Comparison of ENCODE assay signal across 27 cellular contexts in the genomic region with DNA sequence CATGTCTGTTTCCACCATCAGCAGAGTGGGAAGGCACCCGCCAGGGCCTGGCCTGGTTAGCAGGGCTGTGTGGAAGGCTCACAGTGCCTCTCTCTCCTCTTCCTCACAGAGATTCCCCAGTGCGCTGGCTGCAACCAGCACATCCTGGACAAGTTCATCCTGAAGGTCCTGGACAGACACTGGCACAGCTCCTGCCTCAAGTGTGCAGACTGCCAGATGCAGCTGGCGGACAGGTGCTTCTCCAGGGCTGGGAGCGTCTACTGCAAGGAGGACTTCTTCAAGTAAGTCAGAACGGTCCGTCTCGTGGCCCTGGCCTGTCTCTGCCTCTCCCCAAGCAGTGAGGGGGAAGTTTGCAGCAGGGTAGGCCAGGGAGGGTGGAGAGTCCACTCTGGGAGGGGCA. TPM values are rescaled to one million over a fixed set of nuclear protein-coding genes. Genes with fewer than 3 reads are reported as not detected.
"Had no signal": no experiment of that assay in that cellular context is flagged by ENCODE, and none has a peak within 500 bp of the region (broad histone marks: within the 10 kb centered on the region; RNA-seq: fewer than 3 reads in every experiment).

No MANE protein-coding gene starts in this region.

- H3K27ac ChIP-seq: VCaP had no signal

- H3K4me1 Mint-ChIP-seq: activated B cell treated with CpG ODN at 0.5 μM for 24 hours, brain had no signal

- H3K27ac Mint-ChIP-seq: activated B cell treated with CpG ODN at 0.5 μM for 24 hours; activated CD4-positive, alpha-beta memory T cell treated with anti-CD3 and anti-CD28 coated beads for 36 hours; activated naive CD4-positive, alpha-beta T cell treated with anti-CD3 and anti-CD28 coated beads, Interleukin-2, amount 10 ng/mL, durations not matched to agents 7 days and 5 days; activated naive CD8-positive, alpha-beta T cell; activated naive CD8-positive, alpha-beta T cell treated with anti-CD3 and anti-CD28 coated beads, Interleukin-2, amount 50 U/mL, for 24 hours; activated T-helper 1 cell treated with anti-CD3 and anti-CD28 coated beads, Interleukin-12 subunit alpha, Interleukin-12 subunit beta, Interleukin-2, Interleukin-4 antibody, amounts not matched to agents 30 ng/mL and 10 ng/mL and 1 ng/mL, durations not matched to agents 14 hours and 24 hours and 36 hours; brain had no signal

- DNase-seq: activated B cell treated with CpG ODN at 0.5 μM for 24 hours; activated CD4-positive, alpha-beta memory T cell treated with anti-CD3 and anti-CD28 coated beads for 36 hours; activated CD4-positive, alpha-beta T cell treated with anti-CD3 and anti-CD28 coated beads for 4 hours; activated CD4-positive, alpha-beta T cell treated with anti-CD3 and anti-CD28 coated beads, Interleukin-2, amount 50 U/mL, for 1 hour; activated CD4-positive, CD25-positive, alpha-beta regulatory T cell treated with anti-CD3 and anti-CD28 coated beads, Interleukin-2, amount 50 U/mL, for 72 hours; activated CD8-positive, alpha-beta memory T cell treated with anti-CD3 and anti-CD28 coated beads, Interleukin-2, amount 50 U/mL, for 4 hours; activated gamma-delta T cell treated with Interleukin-2 at 50 U/mL for 16 hours; activated naive CD4-positive, alpha-beta T cell treated with anti-CD3 and anti-CD28 coated beads, Interleukin-2, amount 10 ng/mL, durations not matched to agents 7 days and 5 days; activated naive CD8-positive, alpha-beta T cell treated with anti-CD3 and anti-CD28 coated beads, Interleukin-2, amount 50 U/mL, for 24 hours; activated T-cell treated with anti-CD3 and anti-CD28 coated beads for 4 hours; activated T-cell treated with anti-CD3 and anti-CD28 coated beads, Interleukin-2, amount 50 U/mL, for 4 hours; anterior cingulate cortex; central memory CD4-positive, alpha-beta T cell; NCI-H146; NCI-H187; NCI-H226; NCI-H526 treated with DMSO at 0.1 percent for 48 hours; NCI-H774; SW 1271; T-helper 1 cell; T-helper 2 cell; T-helper 9 cell had no signal

- H3K4me3 Mint-ChIP-seq: activated B cell treated with CpG ODN at 0.5 μM for 24 hours; activated CD4-positive, alpha-beta memory T cell treated with anti-CD3 and anti-CD28 coated beads for 36 hours; activated naive CD4-positive, alpha-beta T cell treated with anti-CD3 and anti-CD28 coated beads, Interleukin-2, amount 10 ng/mL, durations not matched to agents 7 days and 5 days; activated naive CD8-positive, alpha-beta T cell; activated naive CD8-positive, alpha-beta T cell treated with anti-CD3 and anti-CD28 coated beads, Interleukin-2, amount 50 U/mL, for 24 hours; activated T-cell treated with anti-CD3 and anti-CD28 coated beads, Interleukin-2, amount 50 U/mL, for 4 hours; activated T-helper 1 cell treated with anti-CD3 and anti-CD28 coated beads, Interleukin-12 subunit alpha, Interleukin-12 subunit beta, Interleukin-2, Interleukin-4 antibody, amounts not matched to agents 30 ng/mL and 10 ng/mL and 1 ng/mL, durations not matched to agents 14 hours and 24 hours and 36 hours; brain had no signal

- H3K4me3 ChIP-seq: K562 had no signal

- H3K36me3 Mint-ChIP-seq: activated CD4-positive, alpha-beta memory T cell treated with anti-CD3 and anti-CD28 coated beads for 36 hours; activated naive CD4-positive, alpha-beta T cell treated with anti-CD3 and anti-CD28 coated beads, Interleukin-2, amount 10 ng/mL, durations not matched to agents 7 days and 5 days; activated naive CD8-positive, alpha-beta T cell; brain had no signal

- H3K9me3 Mint-ChIP-seq: activated B cell treated with CpG ODN at 0.5 μM for 24 hours; activated CD4-positive, alpha-beta memory T cell treated with anti-CD3 and anti-CD28 coated beads for 36 hours; activated naive CD4-positive, alpha-beta T cell treated with anti-CD3 and anti-CD28 coated beads, Interleukin-2, amount 10 ng/mL, durations not matched to agents 7 days and 5 days; activated naive CD8-positive, alpha-beta T cell treated with anti-CD3 and anti-CD28 coated beads, Interleukin-2, amount 50 U/mL, for 24 hours; activated T-cell treated with anti-CD3 and anti-CD28 coated beads, Interleukin-2, amount 50 U/mL, for 4 hours; activated T-helper 1 cell treated with anti-CD3 and anti-CD28 coated beads, Interleukin-12 subunit alpha, Interleukin-12 subunit beta, Interleukin-2, Interleukin-4 antibody, amounts not matched to agents 30 ng/mL and 10 ng/mL and 1 ng/mL, durations not matched to agents 14 hours and 24 hours and 36 hours; brain had no signal

RNA-seq across cellular contexts. Expression of gene LHX4, which starts 18.1 kb away (rescaled TPM):
- total RNA-seq: activated B cell treated with CpG ODN at 0.5 μM for 24 hours; activated CD4-positive, alpha-beta memory T cell treated with anti-CD3 and anti-CD28 coated beads for 36 hours; activated T-helper 1 cell treated with anti-CD3 and anti-CD28 coated beads, Interleukin-12 subunit alpha, Interleukin-12 subunit beta, Interleukin-2, Interleukin-4 antibody, amounts not matched to agents 30 ng/mL and 10 ng/mL and 1 ng/mL, durations not matched to agents 14 hours and 24 hours and 36 hours had no signal
